ENCODE assay signal across 8 cellular contexts in the genomic region with DNA sequence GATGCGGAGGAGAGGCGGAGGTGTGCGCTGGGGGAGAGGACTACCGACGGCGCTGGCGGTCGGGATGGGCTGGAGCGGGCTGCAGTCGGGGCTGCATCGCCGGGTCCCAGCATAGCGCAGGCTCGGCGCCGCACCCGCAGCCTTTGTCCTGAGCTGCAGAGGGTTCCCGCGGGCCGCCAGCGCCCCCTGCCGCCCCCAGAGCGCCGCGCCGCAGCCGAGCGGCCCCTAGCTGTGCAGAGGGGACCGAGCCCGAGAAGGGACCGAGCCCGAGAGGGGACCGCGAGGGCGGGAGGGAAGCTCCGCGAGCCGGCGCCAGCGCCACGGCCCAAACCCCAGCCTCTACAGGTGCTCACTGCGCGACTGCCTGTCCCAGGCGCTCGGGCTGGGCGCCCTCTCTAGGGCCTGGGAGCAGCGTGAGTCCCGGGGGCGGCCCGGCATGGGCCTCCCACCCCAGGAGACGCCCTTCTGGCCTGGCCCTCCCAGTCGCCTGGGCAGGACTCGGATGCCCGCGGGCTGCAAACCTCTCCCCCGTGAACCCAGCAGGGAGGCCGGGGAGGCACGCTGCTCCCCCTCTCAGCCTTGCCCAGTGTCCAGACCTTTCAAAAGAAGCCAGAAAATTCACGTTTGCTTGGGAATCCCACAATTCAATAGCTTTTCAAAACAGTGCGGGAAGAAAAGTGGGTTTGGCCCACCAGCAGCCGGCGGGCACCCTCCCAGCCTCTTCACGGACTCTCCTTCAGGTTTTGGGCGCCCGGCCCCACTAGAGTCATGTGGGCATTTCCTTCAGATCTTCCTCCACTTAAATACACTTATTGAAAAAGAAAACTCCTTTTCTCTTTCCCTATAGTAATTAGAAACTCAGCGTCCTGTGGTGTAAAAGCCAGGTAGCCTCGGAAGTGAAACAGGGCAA.
DNase-seq lines count a peak whose midpoint lies in the region; ATAC-seq and TF ChIP-seq lines count a peak whose summit lies in the region.

No MANE protein-coding gene starts in this region.

- H3K9me3 Mint-ChIP-seq in CD4-positive, alpha-beta T cell, result no peaks in the 10 kb centered on the region
- H3K9me3 Mint-ChIP-seq in activated naive CD8-positive, alpha-beta T cell treated with anti-CD3 and anti-CD28 coated beads for 36 hours, result no peaks in the 10 kb centered on the region

- intact Hi-C loops in CD4-positive, alpha-beta T cell (cut with DNase I, micrococcal nuclease), result loop anchor here in 1 of 2 experiments (2.0 to 5.0 kb wide), 3 partner anchors 703 to 933 kb away; no protein-coding TSS in a partner anchor
- intact Hi-C loops in OCI-LY7 (cut with micrococcal nuclease; ENCODE audit: unreplicated experiment), result loop anchor here (2.0 to 10.0 kb wide), 3 partner anchors 471 to 778 kb away; a partner anchor contains a TSS
- intact Hi-C loops in Right ventricle myocardium superior (cut with DNase I), result no loop called here
- intact Hi-C loops in aorta (cut with DNase I), result loop anchor here (1.0 to 10.0 kb wide), 6 partner anchors 92 to 933 kb away; a partner anchor contains a TSS

- peak in 7 of 10 experiments; percentile 11 to 53 (median 32) for DNase-seq in CD4-positive, alpha-beta T cell
- DNase-seq in HuH-7.5 (ENCODE audit: low spot score), result peak; percentile 95
- peak; percentile 21 for DNase-seq in OCI-LY7 (ENCODE audit: low spot score)
- DNase-seq in activated naive CD8-positive, alpha-beta T cell treated with anti-CD3 and anti-CD28 coated beads for 36 hours, result peak; percentile 82
- peak; percentile 80 for DNase-seq in Right ventricle myocardium superior
- DNase-seq in osteoblast (ENCODE audit: insufficient read length, low spot score, missing footprints), result peak; percentile 99
- peak; percentile 73 to 92 for DNase-seq in aorta

- peaks cover 63% of the 10 kb centered on the region for H3K27me3 ChIP-seq in CD4-positive, alpha-beta T cell (ENCODE audit: control insufficient read depth, insufficient read depth, low read length)
- H3K27me3 ChIP-seq in osteoblast (ENCODE audit: insufficient read depth, low read length), result peaks cover 47% of the 10 kb centered on the region
- H3K27me3 ChIP-seq in aorta (ENCODE audit: control insufficient read depth in 1 of 2, insufficient read depth in 2 of 2, low read length in 1 of 2), result no peaks in the 10 kb centered on the region

- no peaks in the 10 kb centered on the region for H4K20me1 ChIP-seq in OCI-LY7 (ENCODE audit: insufficient read depth, low read length)
- peaks cover 2% of the 10 kb centered on the region for H4K20me1 ChIP-seq in osteoblast (ENCODE audit: insufficient read depth, low read length)

- no peaks in the 10 kb centered on the region for H3K4me1 ChIP-seq in OCI-LY7 (ENCODE audit: insufficient read depth, low read length, poor library complexity, severe bottlenecking)
- peaks cover 14% of the 10 kb centered on the region for H3K4me1 ChIP-seq in osteoblast (ENCODE audit: insufficient read depth, low read length)
- H3K4me1 ChIP-seq in aorta (ENCODE audit: control insufficient read depth in 1 of 2, insufficient read depth in 2 of 2, low read length in 2 of 2), result no peaks in the 10 kb centered on the region

- no peaks in the 10 kb centered on the region for H3K9me2 ChIP-seq in OCI-LY7 (ENCODE audit: insufficient read depth, low read length)

- H3K4me2 ChIP-seq in OCI-LY7 (ENCODE audit: low read length) (no peak overlapping the region), osteoblast (ENCODE audit: insufficient read depth, low read length) (peak overlapping the region; percentile 79)

- H3K27ac Mint-ChIP-seq in CD4-positive, alpha-beta T cell, result no peak overlapping the region
- H3K27ac Mint-ChIP-seq in activated naive CD8-positive, alpha-beta T cell treated with anti-CD3 and anti-CD28 coated beads for 36 hours, result no peak overlapping the region

- WGBS in aorta, 2 donors, result 2 to 7% methylated on average over 36 to 67 of the region's 67 CpGs

- H3K27me3 Mint-ChIP-seq in CD4-positive, alpha-beta T cell, result peaks cover 78% of the 10 kb centered on the region
- H3K27me3 Mint-ChIP-seq in activated naive CD8-positive, alpha-beta T cell treated with anti-CD3 and anti-CD28 coated beads for 36 hours, result peaks cover 70% of the 10 kb centered on the region

- H3K4me3 Mint-ChIP-seq in CD4-positive, alpha-beta T cell, result no peak overlapping the region
- H3K4me3 Mint-ChIP-seq in activated naive CD8-positive, alpha-beta T cell treated with anti-CD3 and anti-CD28 coated beads for 36 hours, result no peak overlapping the region

- POLR2A ChIA-PET in CD4-positive, alpha-beta T cell (lab: Charles Lee), result no interaction called here
- POLR2A ChIA-PET in OCI-LY7 (lab: Charles Lee), result no interaction called here

- H3K79me2 ChIP-seq in OCI-LY7 (ENCODE audit: insufficient read depth, low read depth, low read length), result no peaks in the 10 kb centered on the region
- H3K79me2 ChIP-seq in osteoblast (ENCODE audit: insufficient read depth, low read length), result no peaks in the 10 kb centered on the region

- CTCF ChIA-PET in CD4-positive, alpha-beta T cell (lab: Charles Lee), result interaction anchor here (0.9 to 1.3 kb wide), 2 partner anchors 9 to 933 kb away, joined by 3 read pairs; no protein-coding TSS in a partner anchor
- CTCF ChIA-PET in OCI-LY7 (lab: Charles Lee; ENCODE audit: unreplicated experiment), result no interaction called here

- H3K4me3 ChIP-seq in OCI-LY7 (ENCODE audit: low read depth, low read length, poor library complexity, severe bottlenecking) (no peak overlapping the region), osteoblast (ENCODE audit: insufficient read depth, low read length) (peak overlapping the region; percentile 67), aorta (ENCODE audit: low read length in 2 of 2) (no peak overlapping the region)

- peak; percentile 47 for TF ChIP-seq CTCF in CD4-positive, alpha-beta T cell (IDR thresholded peaks at IDR 0.05)
- TF ChIP-seq CTCF in OCI-LY7 (conservative IDR thresholded peaks at IDR 0.05; ENCODE audit: low read length), result peak; percentile 81
- peak; percentile 57 for TF ChIP-seq CTCF in osteoblast (IDR thresholded peaks at IDR 0.05; ENCODE audit: extremely low read depth, low read depth, low read length)

- no peaks in the 10 kb centered on the region for H3K36me3 Mint-ChIP-seq in CD4-positive, alpha-beta T cell (ENCODE audit: low read depth)
- no peaks in the 10 kb centered on the region for H3K36me3 Mint-ChIP-seq in activated naive CD8-positive, alpha-beta T cell treated with anti-CD3 and anti-CD28 coated beads for 36 hours

- H3K4me1 Mint-ChIP-seq in CD4-positive, alpha-beta T cell (ENCODE audit: low read depth), result peaks cover 14% of the 10 kb centered on the region
- peaks cover 4% of the 10 kb centered on the region for H3K4me1 Mint-ChIP-seq in activated naive CD8-positive, alpha-beta T cell treated with anti-CD3 and anti-CD28 coated beads for 36 hours

- BruUV-seq in OCI-LY7 (replicated peaks; lab: Mats Ljungman, UMichigan), result no TSS peak

- no peak overlapping the region for H3K27ac ChIP-seq in CD4-positive, alpha-beta T cell (ENCODE audit: low read depth, low read length)
- H3K27ac ChIP-seq in OCI-LY7 (ENCODE audit: low read depth, low read length, poor library complexity, severe bottlenecking), result no peak overlapping the region
- H3K27ac ChIP-seq in osteoblast (ENCODE audit: low read depth, low read length), result no peak overlapping the region
- no peak overlapping the region for H3K27ac ChIP-seq in aorta (ENCODE audit: low read depth in 1 of 2, low read length in 2 of 2)

- H3K36me3 ChIP-seq in OCI-LY7 (ENCODE audit: insufficient read depth, low read length) (no peaks in the 10 kb centered on the region), osteoblast (ENCODE audit: insufficient read depth, low read length) (no peaks in the 10 kb centered on the region), aorta (ENCODE audit: control insufficient read depth in 1 of 2, insufficient read depth in 2 of 2, low read length in 1 of 2) (no peaks in the 10 kb centered on the region)

- no peaks in the 10 kb centered on the region for H3K9me3 ChIP-seq in CD4-positive, alpha-beta T cell (ENCODE audit: control insufficient read depth, low read length)
- H3K9me3 ChIP-seq in OCI-LY7 (ENCODE audit: low read length) (no peaks in the 10 kb centered on the region), osteoblast (ENCODE audit: low read depth, low read length) (no peaks in the 10 kb centered on the region), aorta (ENCODE audit: control insufficient read depth, low read length) (no peaks in the 10 kb centered on the region)

- peak; percentile 57 for ATAC-seq in CD4-positive, alpha-beta T cell (ENCODE audit: poor library complexity)
- peak; percentile 83 for ATAC-seq in GM19397 (IDR thresholded peaks at IDR 0.05; ENCODE audit: unreplicated experiment)
- peak; percentile 98 for ATAC-seq in Right ventricle myocardium superior (ENCODE audit: poor library complexity)
- peak; percentile 89 for ATAC-seq in aorta (ENCODE audit: low FRiP score)

- H2AFZ ChIP-seq in OCI-LY7 (ENCODE audit: low read length), result no peak overlapping the region
- H2AFZ ChIP-seq in osteoblast (ENCODE audit: low read length), result peak overlapping the region; percentile 81

Comparison
In these comparisons a context has a peak if more than half of its experiments do, and no peak if none do; other contexts are left out.
1. DNase-seq: peak in every context shown above with its lines; median percentile 99 in osteoblast; 95 in HuH-7.5; 82 in aorta; 82 in activated naive CD8-positive, alpha-beta T cell treated with anti-CD3 and anti-CD28 coated beads for 36 hours; 80 in Right ventricle myocardium superior; 32 in CD4-positive, alpha-beta T cell; 21 in OCI-LY7.